20 cellular contexts compared by ENCODE assay signal in genomic region chr5:166347051-166347450, GRCh38.
A peak's percentile ranks its signal among the peaks of the same experiment; 100 is the strongest.
DNase-seq lines count a peak whose midpoint lies in the region; ATAC-seq and TF ChIP-seq lines count a peak whose summit lies in the region.
"Had no signal": no experiment of that assay in that cellular context is flagged by ENCODE, and none has a peak within 500 bp of the region (broad histone marks: within the 10 kb centered on the region; RNA-seq: fewer than 3 reads in every experiment).

No MANE protein-coding gene starts in this region.

- ATAC-seq in HG03354 (IDR thresholded peaks at IDR 0.05; ENCODE audit: poor library complexity, severe bottlenecking, unreplicated experiment), result no peak
- ATAC-seq: A549, GM23338 had no signal

- H3K4me3 Mint-ChIP-seq in glutamatergic neuron (ENCODE audit: unreplicated experiment) (no peak overlapping the region), nephron progenitor cell (no peak overlapping the region)
- H3K4me3 Mint-ChIP-seq: CD14-positive monocyte; CD4-positive, alpha-beta T cell; CD8-positive, alpha-beta memory T cell; GM23338; H9; HFFc6 had no signal

- H3K4me1 Mint-ChIP-seq in glutamatergic neuron (ENCODE audit: low read depth, unreplicated experiment) (peaks cover 59% of the 10 kb centered on the region), nephron progenitor cell (peaks cover 51% of the 10 kb centered on the region)
- H3K4me1 Mint-ChIP-seq: CD14-positive monocyte; CD8-positive, alpha-beta memory T cell had no signal

- peaks cover 12% of the 10 kb centered on the region for H3K9me3 Mint-ChIP-seq in glutamatergic neuron (ENCODE audit: unreplicated experiment)
- no peaks in the 10 kb centered on the region for H3K9me3 Mint-ChIP-seq in nephron progenitor cell
- H3K9me3 Mint-ChIP-seq: GM23338, H9 had no signal

- no peaks in the 10 kb centered on the region for H3K36me3 Mint-ChIP-seq in glutamatergic neuron (ENCODE audit: unreplicated experiment)
- no peaks in the 10 kb centered on the region for H3K36me3 Mint-ChIP-seq in nephron progenitor cell (ENCODE audit: low read depth)
- H3K36me3 Mint-ChIP-seq: CD14-positive monocyte; CD8-positive, alpha-beta memory T cell had no signal

- peaks cover 9% of the 10 kb centered on the region for H3K27me3 Mint-ChIP-seq in glutamatergic neuron (ENCODE audit: unreplicated experiment)
- H3K27me3 Mint-ChIP-seq in nephron progenitor cell (ENCODE audit: low read depth, poor library complexity), result no peaks in the 10 kb centered on the region
- H3K27me3 Mint-ChIP-seq: CD4-positive, alpha-beta T cell; CD8-positive, alpha-beta memory T cell had no signal

- DNase-seq in NCI-H69 (lab: John Stamatoyannopoulos, UW) (peak; percentile 95), glutamatergic neuron (no peak), nephron progenitor cell (peak; percentile 3), NCI-H1092 (lab: John Stamatoyannopoulos, UW) (no peak), midbrain (lab: John Stamatoyannopoulos, UW) (no peak)
- DNase-seq: 8988T; ACHN; AML-193; BE2C; CD4-positive, alpha-beta T cell; CD8-positive, alpha-beta memory T cell; DMS53; DMS79 treated with DMSO at 0.1 percent for 48 hours; GF-D8; H9; HFFc6 had no signal

- H3K27ac Mint-ChIP-seq in glutamatergic neuron (ENCODE audit: unreplicated experiment) (peak overlapping the region; percentile 40), nephron progenitor cell (no peak overlapping the region)
- H3K27ac Mint-ChIP-seq: CD14-positive monocyte; CD4-positive, alpha-beta T cell; CD8-positive, alpha-beta memory T cell; GM23338; H9; HFFc6 had no signal

- TF ChIP-seq CTCF in glutamatergic neuron (IDR thresholded peaks at IDR 0.05; ENCODE audit: partially characterized antibody, unreplicated experiment) (no peak), nephron progenitor cell (IDR thresholded peaks at IDR 0.05) (no peak)

Comparison
In these comparisons a context has a peak if more than half of its experiments do, and no peak if none do; other contexts are left out.
1. DNase-seq: peak in NCI-H69 (single experiment) and nephron progenitor cell (single experiment); none in glutamatergic neuron (single experiment), NCI-H1092 (single experiment) and midbrain (single experiment).